In genomic region chr14:90545966-90546751, GRCh38 we compare ENCODE assay signal across 12 cellular contexts.
DNase-seq lines count a peak whose midpoint lies in the region; ATAC-seq, FAIRE-seq and TF ChIP-seq lines count a peak whose summit lies in the region.
"Had no signal": no experiment of that assay in that cellular context is flagged by ENCODE, and none has a peak within 500 bp of the region (broad histone marks: within the 10 kb centered on the region; RNA-seq: fewer than 3 reads in every experiment).

No MANE protein-coding gene starts in this region.

- no peaks in the 10 kb centered on the region for H3K4me1 ChIP-seq in lower lobe of right lung
- peaks cover 0 to 14% (median 3%) of the 10 kb centered on the region in 6 donors for H3K4me1 ChIP-seq in spleen

- no peak for FAIRE-seq in D721Med (lab: Jason Lieb, UNC)

- intact Hi-C loops in lower lobe of right lung (cut with DNase I), result no loop called here
- intact Hi-C loops in spleen (cut with DNase I; ENCODE audit: low total_unique reads), result no loop called here

- peak overlapping the region; percentile 92 for H3K27ac ChIP-seq in cingulate gyrus (ENCODE audit: low read depth, low read length)
- H3K27ac ChIP-seq in lower lobe of right lung, result no peak overlapping the region
- H3K27ac ChIP-seq in spleen, result no peak overlapping the region

- WGBS in spleen, 5 donors, result 75 to 92% (median 82%) methylated on average over 10 of the region's 10 CpGs

- no peak for TF ChIP-seq CTCF in lower lobe of right lung (IDR thresholded peaks at IDR 0.05)
- TF ChIP-seq CTCF in spleen (IDR thresholded peaks at IDR 0.05 in 8 of 11, conservative IDR thresholded peaks at IDR 0.05 in 3 of 11), result no peak
- TF ChIP-seq CTCF in D721Med (IDR thresholded peaks at IDR 0.05; ENCODE audit: insufficient read depth, missing control alignments), result no peak

- ATAC-seq in lower lobe of right lung (peak in 1 of 2 donors; percentile 19), HG03432 (IDR thresholded peaks at IDR 0.05; ENCODE audit: unreplicated experiment) (no peak), GM18870 (IDR thresholded peaks at IDR 0.05; ENCODE audit: unreplicated experiment) (no peak)

- H3K9me3 ChIP-seq in lower lobe of right lung (no peaks in the 10 kb centered on the region), spleen (peaks cover 0 to 5% (median 0%) of the 10 kb centered on the region in 8 donors)

- DNase-seq in NCI-H146 (lab: John Stamatoyannopoulos, UW) (peak; percentile 66), lower lobe of right lung (peak; percentile 35), spleen (peak; percentile 54), D721Med (ENCODE audit: insufficient read length, low spot score) (no peak), NAMALWA (ENCODE audit: low spot score) (no peak)
- DNase-seq: activated CD8-positive, alpha-beta memory T cell treated with anti-CD3 and anti-CD28 coated beads, Interleukin-2, amount 50 U/mL, for 48 hours; CD4-positive, alpha-beta T cell; NCI-H1048; T-helper 2 cell had no signal

- H3K27me3 ChIP-seq in lower lobe of right lung (ENCODE audit: low read depth) (no peaks in the 10 kb centered on the region), spleen (replicated peaks in 1 of 7) (no peaks in the 10 kb centered on the region)

- no peaks in the 10 kb centered on the region for H3K36me3 ChIP-seq in lower lobe of right lung
- H3K36me3 ChIP-seq in spleen, result peaks cover 0 to 18% (median 0%) of the 10 kb centered on the region in 6 donors

- no peak for TF ChIP-seq POLR2A in spleen (IDR thresholded peaks at IDR 0.05)

- no peak overlapping the region for H3K4me3 ChIP-seq in lower lobe of right lung
- H3K4me3 ChIP-seq in spleen, result no peak overlapping the region

Comparison
In these comparisons a context has a peak if more than half of its experiments do, and no peak if none do; other contexts are left out.
1. DNase-seq: peak in NCI-H146 (single experiment), lower lobe of right lung (single experiment) and spleen (single experiment); none in D721Med (single experiment) and NAMALWA (single experiment).